ENCODE assay signal across 8 cellular contexts in genomic region chr9:117718085-117718484, GRCh38. TPM values are rescaled to one million over a fixed set of nuclear protein-coding genes. Genes with fewer than 3 reads are reported as not detected.
DNase-seq lines count a peak whose midpoint lies in the region; ATAC-seq and TF ChIP-seq lines count a peak whose summit lies in the region.

No MANE protein-coding gene starts in this region.

- TF ChIP-seq CTCF in PC-9 (conservative IDR thresholded peaks at IDR 0.05) (no peak), sigmoid colon (IDR thresholded peaks at IDR 0.05) (no peak)

- peak; percentile 10 for DNase-seq in NCI-H69 (lab: John Stamatoyannopoulos, UW)
- peak; percentile 74 for DNase-seq in iris pigment epithelial cell (ENCODE audit: low read depth)
- no peak for DNase-seq in ACHN
- no peak for DNase-seq in PC-9
- no peak for DNase-seq in retina
- no peak for DNase-seq in sigmoid colon

- CTCF ChIA-PET in PC-9 (lab: Charles Lee), result no interaction called here

- POLR2A ChIA-PET in PC-9 (lab: Charles Lee; ENCODE audit: unreplicated experiment), result no interaction called here

- 0 out of 2 replicates have a peak, but pooled peaks cover 2% of the 10 kb centered on the region for H3K36me3 ChIP-seq in PC-9 (ENCODE audit: low read depth)
- H3K36me3 ChIP-seq in sigmoid colon, result peaks cover 0 to 3% (median 0%) of the 10 kb centered on the region in 4 donors

- no peaks in the 10 kb centered on the region for H4K20me1 ChIP-seq in PC-9 (ENCODE audit: insufficient read depth)

- TF ChIP-seq POLR2A in sigmoid colon (IDR thresholded peaks at IDR 0.05), result no peak

- no peaks in the 10 kb centered on the region; the same call in 1 of the 2 replicates for H3K9me2 ChIP-seq in PC-9 (ENCODE audit: insufficient read depth)

- H3F3A ChIP-seq in PC-9 (ENCODE audit: insufficient read depth, low read depth), result no peaks in the 10 kb centered on the region

- H3K79me2 ChIP-seq in PC-9 (ENCODE audit: low read depth), result no peaks in the 10 kb centered on the region

- H3K4me3 ChIP-seq in PC-9, result no peak overlapping the region
- H3K4me3 ChIP-seq in sigmoid colon, result no peak overlapping the region

- no peak for TF ChIP-seq EP300 in sigmoid colon (IDR thresholded peaks at IDR 0.05)

- H3K27ac ChIP-seq in PC-9 (no peak overlapping the region), sigmoid colon (no peak overlapping the region)

- intact Hi-C loops in PC-9 (cut with micrococcal nuclease; ENCODE audit: unreplicated experiment), result no loop called here
- intact Hi-C loops in sigmoid colon (cut with DNase I), result no loop called here

- no TSS peak for BruUV-seq in PC-9 (replicated peaks; lab: Mats Ljungman, UMichigan)

- H3K4me1 ChIP-seq in PC-9 (replicated peaks; ENCODE audit: insufficient read depth) (no peaks in the 10 kb centered on the region), sigmoid colon (peaks cover 0 to 13% (median 9%) of the 10 kb centered on the region in 4 donors)

- in situ Hi-C loops in ACHN (cut with HindIII; ENCODE audit: low pct_ligation_motif_present, low pct_unique_long_range_greater_than_20kb, low sequenced_read_pairs), result no loop called here

- peak; percentile 99 for ATAC-seq in GM18868 (IDR thresholded peaks at IDR 0.05; ENCODE audit: unreplicated experiment)
- peak; percentile 99 for ATAC-seq in HG02642 (IDR thresholded peaks at IDR 0.05; ENCODE audit: poor library complexity, unreplicated experiment)

- H3K4me2 ChIP-seq in PC-9, result no peak overlapping the region

- peaks cover 7% of the 10 kb centered on the region; the same call in 1 of the 2 replicates for H3K9me3 ChIP-seq in PC-9 (ENCODE audit: insufficient read depth, low read depth)
- H3K9me3 ChIP-seq in sigmoid colon, result no peaks in the 10 kb centered on the region

- H3K27me3 ChIP-seq in PC-9 (ENCODE audit: insufficient read depth, low read depth), result no peaks in the 10 kb centered on the region
- H3K27me3 ChIP-seq in sigmoid colon, result no peaks in the 10 kb centered on the region

- H2AFZ ChIP-seq in PC-9, result no peak overlapping the region

RNA-seq across cellular contexts. Expression of gene TLR4, which starts 13.9 kb away (rescaled TPM):
- total RNA-seq in PC-9 (2021), result 0.28 and 0.55 TPM in 2 replicates
- total RNA-seq in sigmoid colon, result 10 to 100 TPM; 10.5 to 24.6 (median 15.3) TPM
- polyA plus RNA-seq in sigmoid colon, result 1 to 10 TPM; 4.0 to 7.2 (median 4.2) TPM

Comparison
In these comparisons a context has a peak if more than half of its experiments do, and no peak if none do; other contexts are left out.
1. DNase-seq: peak in NCI-H69 (single experiment) and iris pigment epithelial cell (single experiment); none in ACHN (single experiment), PC-9 (0 of 2), retina (single experiment) and sigmoid colon (single experiment).